14 cellular contexts compared by ENCODE assay signal in the genomic region with DNA sequence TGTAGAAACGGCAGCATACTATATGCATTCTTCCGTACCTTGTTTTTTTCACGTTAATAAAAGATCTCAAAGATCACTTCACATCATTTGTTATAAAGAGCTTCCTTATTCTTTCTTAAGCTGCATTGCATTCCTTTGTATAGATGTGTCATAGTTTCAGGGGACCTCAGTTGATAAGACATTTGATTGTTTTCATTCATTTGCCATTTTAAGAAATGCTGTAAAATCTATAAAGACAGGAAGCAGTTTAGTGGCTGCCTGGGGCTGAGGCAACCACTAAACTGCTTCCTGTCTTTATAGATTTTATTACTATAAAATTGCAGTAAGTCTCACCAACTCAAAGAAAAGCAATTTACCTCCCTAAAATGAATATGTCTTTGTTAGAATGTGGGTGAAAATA. TPM values are rescaled to one million over a fixed set of nuclear protein-coding genes. Genes with fewer than 3 reads are reported as not detected.
DNase-seq lines count a peak whose midpoint lies in the region; FAIRE-seq and TF ChIP-seq lines count a peak whose summit lies in the region.
"Had no signal": no experiment of that assay in that cellular context is flagged by ENCODE, and none has a peak within 500 bp of the region (broad histone marks: within the 10 kb centered on the region; RNA-seq: fewer than 3 reads in every experiment).

No MANE protein-coding gene starts in this region.

- H3K27ac Mint-ChIP-seq in CD4-positive, alpha-beta memory T cell: peak overlapping the region in 4 of 7 donors; percentile 2 to 78 (median 57)
- H3K27ac Mint-ChIP-seq: B cell had no signal

- no peaks in the 10 kb centered on the region for H3K36me3 ChIP-seq in CD4-positive, alpha-beta memory T cell (ENCODE audit: insufficient read depth, low read length)
- peaks cover 0 to 13% of the 10 kb centered on the region in 2 donors for H3K36me3 ChIP-seq in kidney (ENCODE audit: control insufficient read depth in 1 of 2, insufficient read depth in 2 of 2, low read length in 2 of 2)

- H3K9me3 Mint-ChIP-seq in CD4-positive, alpha-beta memory T cell: no peaks in the 10 kb centered on the region
- H3K9me3 Mint-ChIP-seq: naive B cell had no signal

- H3K27me3 Mint-ChIP-seq in CD4-positive, alpha-beta memory T cell: no peaks in the 10 kb centered on the region
- H3K27me3 Mint-ChIP-seq: B cell, naive B cell had no signal

- peaks cover 37% of the 10 kb centered on the region for H3K4me1 ChIP-seq in CD4-positive, alpha-beta memory T cell (ENCODE audit: insufficient read depth, low read length)
- H3K4me1 ChIP-seq in kidney (ENCODE audit: control insufficient read depth in 1 of 2, insufficient read depth in 1 of 2, low read depth in 1 of 2, low read length in 2 of 2): no peaks in the 10 kb centered on the region

- POLR2A ChIA-PET in CD4-positive, alpha-beta memory T cell (lab: Charles Lee; ENCODE audit: partially characterized antibody): no interaction called here

- DNase-seq in CD4-positive, alpha-beta memory T cell: peak in 3 of 5 donors; percentile 3 to 20 (median 12)
- peak; percentile 73 for DNase-seq in Jurkat, Clone E6-1 (ENCODE audit: low read depth, low spot score)
- peak; percentile 15 for DNase-seq in hepatic stellate cell (ENCODE audit: low spot score)
- no peak for DNase-seq in GM10266 (ENCODE audit: extremely low spot score)
- DNase-seq in NCI-H1436 treated with DMSO at 0.1 percent for 48 hours (lab: John Stamatoyannopoulos, UW): no peak
- no peak for DNase-seq in NCI-H748 (lab: John Stamatoyannopoulos, UW; ENCODE audit: unreplicated experiment)
- no peak for DNase-seq in kidney
- DNase-seq: central memory CD4-positive, alpha-beta T cell; naive B cell; NCI-H1694; small intestine had no signal

- H3K4me3 Mint-ChIP-seq in CD4-positive, alpha-beta memory T cell: peak overlapping the region in 5 of 8 donors; percentile 44 to 60 (median 49)
- H3K4me3 Mint-ChIP-seq: B cell, naive B cell had no signal

- H3K9ac ChIP-seq in kidney (ENCODE audit: low read length in 2 of 2): no peak overlapping the region

- no peaks in the 10 kb centered on the region for H3K9me3 ChIP-seq in CD4-positive, alpha-beta memory T cell (ENCODE audit: control insufficient read depth in 1 of 2, low read length in 2 of 2)
- no peaks in the 10 kb centered on the region for H3K9me3 ChIP-seq in kidney (ENCODE audit: control insufficient read depth in 1 of 2, low read length in 2 of 2)

- intact Hi-C loops in CD4-positive, alpha-beta memory T cell (cut with micrococcal nuclease): loop anchor here (2.0 to 5.0 kb wide), 2 partner anchors 38 to 59 kb away; partner anchors contain the start of gene ZDHHC20
- intact Hi-C loops in kidney (cut with DNase I): no loop called here

- CTCF ChIA-PET in CD4-positive, alpha-beta memory T cell (lab: Charles Lee; ENCODE audit: partially characterized antibody): interaction anchor here (1.2 to 2.3 kb wide), 2 partner anchors 11 to 77 kb away, joined by 3 to 6 read pairs; no protein-coding TSS in a partner anchor

- H3K4me1 Mint-ChIP-seq in CD4-positive, alpha-beta memory T cell: peaks cover 33 to 66% (median 43%) of the 10 kb centered on the region in 4 donors
- H3K4me1 Mint-ChIP-seq: B cell had no signal

- peaks cover 14 to 37% of the 10 kb centered on the region in 2 donors for H3K36me3 Mint-ChIP-seq in CD4-positive, alpha-beta memory T cell

- H3K27me3 ChIP-seq in CD4-positive, alpha-beta memory T cell (ENCODE audit: insufficient read depth, low read length): no peaks in the 10 kb centered on the region

- H3K4me3 ChIP-seq in CD4-positive, alpha-beta memory T cell (ENCODE audit: low read length in 2 of 2): no peak overlapping the region
- 0 out of 2 replicates have a peak overlapping the region, but pooled peaks have one; percentile 2 for H3K4me3 ChIP-seq in Jurkat, Clone E6-1 (ENCODE audit: low read length)
- no peak overlapping the region for H3K4me3 ChIP-seq in kidney (ENCODE audit: low read length in 2 of 2)

- FAIRE-seq in kidney (lab: Jason Lieb, UNC): no peak
- FAIRE-seq: islet of Langerhans had no signal

- H3K27ac ChIP-seq in CD4-positive, alpha-beta memory T cell (ENCODE audit: low read depth, low read length): no peak overlapping the region
- peak overlapping the region; percentile 35 for H3K27ac ChIP-seq in VCaP
- H3K27ac ChIP-seq in kidney (ENCODE audit: low read depth in 2 of 2, low read length in 2 of 2): no peak overlapping the region

- TF ChIP-seq CTCF in VCaP (conservative IDR thresholded peaks at IDR 0.05) (no peak), GM10266 (IDR thresholded peaks at IDR 0.05; ENCODE audit: control insufficient read depth, insufficient read depth, low read depth, missing control alignments) (no peak), kidney (IDR thresholded peaks at IDR 0.05; ENCODE audit: borderline replicate concordance, extremely low read depth, insufficient read depth) (no peak)

RNA-seq across cellular contexts. Expression of gene ZDHHC20, which starts 59.4 kb away (rescaled TPM):
- 10 to 100 TPM; 69.5 to 72.3 TPM for total RNA-seq in CD4-positive, alpha-beta memory T cell
- 10 to 100 TPM; 29.4 to 34.2 TPM for polyA plus RNA-seq in CD4-positive, alpha-beta memory T cell
- 30.0 TPM for polyA plus RNA-seq in Jurkat, Clone E6-1 (2012; ENCODE audit: insufficient read depth, insufficient read length)
- 36.1 TPM for total RNA-seq in kidney
- polyA plus RNA-seq in kidney (ENCODE audit: insufficient read depth, low read depth, low replicate concordance): 7.2 TPM

Comparison
In these comparisons a context has a peak if more than half of its experiments do, and no peak if none do; other contexts are left out.
1. DNase-seq: peak in CD4-positive, alpha-beta memory T cell (3 of 5), Jurkat, Clone E6-1 (single experiment) and hepatic stellate cell (single experiment); none in GM10266 (single experiment), NCI-H1436 treated with DMSO at 0.1 percent for 48 hours (single experiment), NCI-H748 (single experiment) and kidney (single experiment).